ENCODE assay signal across 9 cellular contexts in genomic region chr1:226798427-226799411, GRCh38. TPM values are rescaled to one million over a fixed set of nuclear protein-coding genes. Genes with fewer than 3 reads are reported as not detected.
DNase-seq lines count a peak whose midpoint lies in the region; ATAC-seq, FAIRE-seq and TF ChIP-seq lines count a peak whose summit lies in the region.
"Had no signal": no experiment of that assay in that cellular context is flagged by ENCODE, and none has a peak within 500 bp of the region (broad histone marks: within the 10 kb centered on the region; RNA-seq: fewer than 3 reads in every experiment).

No MANE protein-coding gene starts in this region.

- DNase-seq in activated T-cell treated with anti-CD3 and anti-CD28 coated beads for 1 hour (ENCODE audit: low read depth) (peak; percentile 51), sigmoid colon (no peak), H54 (ENCODE audit: insufficient read length, low spot score) (no peak), SJCRH30 (no peak), tibial artery (no peak), DMS79 treated with DMSO at 0.1 percent for 48 hours (lab: John Stamatoyannopoulos, UW) (no peak)

- H3K36me3 ChIP-seq in sigmoid colon: no peaks in the 10 kb centered on the region
- H3K36me3 ChIP-seq in SJCRH30: no peaks in the 10 kb centered on the region
- no peaks in the 10 kb centered on the region for H3K36me3 ChIP-seq in tibial artery
- H3K36me3 ChIP-seq: thyroid gland had no signal

- peak; percentile 89 for ATAC-seq in GM18868 (IDR thresholded peaks at IDR 0.05; ENCODE audit: unreplicated experiment)
- ATAC-seq in HG03175 (IDR thresholded peaks at IDR 0.05; ENCODE audit: unreplicated experiment): peak; percentile 69

- no peak for TF ChIP-seq CTCF in sigmoid colon (IDR thresholded peaks at IDR 0.05)
- no peak for TF ChIP-seq CTCF in tibial artery (IDR thresholded peaks at IDR 0.05)

- intact Hi-C loops in sigmoid colon (cut with DNase I): no loop called here
- intact Hi-C loops in tibial artery (cut with DNase I; ENCODE audit: low total_unique reads): no loop called here

- no peak for TF ChIP-seq EP300 in sigmoid colon (IDR thresholded peaks at IDR 0.05)

- FAIRE-seq in H54 (lab: Jason Lieb, UNC): no peak

- 67 to 84% methylated on average over 22 of the region's 22 CpGs for WGBS in sigmoid colon, 2 donors

- H3K4me1 ChIP-seq in sigmoid colon (peaks cover 0 to 24% (median 19%) of the 10 kb centered on the region in 4 donors), SJCRH30 (peaks cover 2% of the 10 kb centered on the region; the same call in 1 of the 2 replicates), tibial artery (no peaks in the 10 kb centered on the region)

- TF ChIP-seq POLR2A in sigmoid colon (IDR thresholded peaks at IDR 0.05) (no peak), H54 (IDR thresholded peaks at IDR 0.05; ENCODE audit: low read depth, low read length) (no peak)

- no peaks in the 10 kb centered on the region for H3K9me3 ChIP-seq in sigmoid colon
- 0 out of 2 replicates have a peak, but pooled peaks cover 3% of the 10 kb centered on the region for H3K9me3 ChIP-seq in SJCRH30 (replicated peaks)
- no peaks in the 10 kb centered on the region for H3K9me3 ChIP-seq in tibial artery
- H3K9me3 ChIP-seq: thyroid gland had no signal

- H3K27ac ChIP-seq in sigmoid colon (peak overlapping the region; percentile 76 to 87 (median 81)), SJCRH30 (no peak overlapping the region), tibial artery (no peak overlapping the region)
- H3K27ac ChIP-seq: thyroid gland had no signal

- H3K27me3 ChIP-seq in sigmoid colon (no peaks in the 10 kb centered on the region), SJCRH30 (no peaks in the 10 kb centered on the region), tibial artery (peaks cover 0 to 6% of the 10 kb centered on the region in 2 donors)
- H3K27me3 ChIP-seq: thyroid gland had no signal

- no peak overlapping the region for H3K4me3 ChIP-seq in sigmoid colon
- no peak overlapping the region for H3K4me3 ChIP-seq in SJCRH30
- no peak overlapping the region for H3K4me3 ChIP-seq in tibial artery
- H3K4me3 ChIP-seq: thyroid gland had no signal

RNA-seq across cellular contexts. Expression of gene ITPKB, which starts 59.6 kb away (rescaled TPM):
- total RNA-seq in sigmoid colon: 10 to 100 TPM; 52.4 to 80.9 (median 61.7) TPM
- polyA plus RNA-seq in sigmoid colon: 10 to 100 TPM in 1 of 3 donors, 1 to 10 TPM in 2; 1.4 to 20.4 (median 4.2) TPM
- 22.5 and 23.2 TPM in 2 replicates for total RNA-seq in SJCRH30 (2014; rRNA removed; shearing (Covaris generic))

Comparison
In these comparisons a context has a peak if more than half of its experiments do, and no peak if none do; other contexts are left out.
1. H3K27ac ChIP-seq: peak in sigmoid colon (4 of 4); none in SJCRH30 (single experiment) and tibial artery (0 of 2).